ENCODE assay signal across 1 cellular context in genomic region chr10:110786172-110786571, GRCh38.
TF ChIP-seq lines count a peak whose summit lies in the region.

No MANE protein-coding gene starts in this region.

TF ChIP-seq in GM23338, 12 proteins besides CTCF, POLR2A, EP300 and RAD21 (continued from another document):
- no peak for TF ChIP-seq REST (IDR thresholded peaks at IDR 0.05; ENCODE audit: unreplicated experiment)
- TF ChIP-seq ETS1 (IDR thresholded peaks at IDR 0.05): no peak
- no peak for TF ChIP-seq EZH2phosphoT487 (IDR thresholded peaks at IDR 0.05; ENCODE audit: unreplicated experiment)
- no peak for TF ChIP-seq JUNB (IDR thresholded peaks at IDR 0.05; ENCODE audit: unreplicated experiment)
